10 cellular contexts compared by ENCODE assay signal in the genomic region with DNA sequence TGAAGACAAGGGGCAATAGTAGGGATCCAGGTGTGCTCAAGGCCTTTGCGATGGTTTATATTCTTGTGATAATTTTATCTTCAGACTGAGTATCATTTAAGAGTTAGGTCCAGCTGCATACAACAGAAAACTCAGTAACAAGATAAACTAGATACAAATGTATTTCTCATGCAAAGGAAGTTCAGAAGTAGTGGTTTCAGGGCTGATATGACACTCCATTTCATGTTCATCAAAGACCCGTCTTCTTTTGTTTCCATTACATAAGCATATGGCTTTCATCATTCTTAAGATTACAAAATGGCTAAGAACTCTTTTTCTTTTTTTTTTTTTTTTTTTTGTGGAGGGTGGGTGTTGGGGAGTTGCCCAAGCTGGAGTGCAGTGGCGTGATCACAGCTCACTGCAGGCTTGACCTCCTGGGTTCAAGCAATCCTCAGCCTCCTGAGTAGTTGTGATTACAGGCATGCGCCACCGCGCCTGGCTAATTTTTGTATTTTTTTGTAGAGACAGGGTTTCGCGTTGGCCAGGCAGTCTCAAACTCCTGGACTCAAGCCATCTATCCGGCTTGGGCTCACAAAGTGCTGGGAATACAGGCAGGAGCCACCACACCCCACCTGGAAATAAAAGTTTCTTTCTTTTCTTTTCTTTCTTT. TPM values are rescaled to one million over a fixed set of nuclear protein-coding genes. Genes with fewer than 3 reads are reported as not detected.
DNase-seq lines count a peak whose midpoint lies in the region; ATAC-seq and TF ChIP-seq lines count a peak whose summit lies in the region.
"Had no signal": no experiment of that assay in that cellular context is flagged by ENCODE, and none has a peak within 500 bp of the region (broad histone marks: within the 10 kb centered on the region; RNA-seq: fewer than 3 reads in every experiment).

No MANE protein-coding gene starts in this region.

- TF ChIP-seq CTCF in fibroblast of pulmonary artery (IDR thresholded peaks at IDR 0.05; ENCODE audit: low read length, missing control alignments): no peak

- H3K27me3 Mint-ChIP-seq in stimulated activated naive CD8-positive, alpha-beta T cell treated with anti-CD3 and anti-CD28 coated beads, Interleukin-15, amount 100 ng/mL, for 72 hours: no peaks in the 10 kb centered on the region
- H3K27me3 Mint-ChIP-seq in immature natural killer cell (ENCODE audit: low read depth in 3 of 3): peaks cover 0 to 7% (median 6%) of the 10 kb centered on the region in 3 donors

- peaks cover 0 to 5% of the 10 kb centered on the region in 2 donors for H3K36me3 Mint-ChIP-seq in activated naive CD4-positive, alpha-beta T cell treated with anti-CD3 and anti-CD28 coated beads, Interleukin-2, amount 50 U/mL, for 72 hours
- H3K36me3 Mint-ChIP-seq in immature natural killer cell: no peaks in the 10 kb centered on the region

- no peak overlapping the region for H3K4me3 ChIP-seq in fibroblast of pulmonary artery (replicated peaks; ENCODE audit: low read depth, low read length)

- H3K4me3 Mint-ChIP-seq in stimulated activated naive CD8-positive, alpha-beta T cell treated with anti-CD3 and anti-CD28 coated beads, Interleukin-15, amount 100 ng/mL, for 72 hours: peak overlapping the region; percentile 41 to 57
- no peak overlapping the region for H3K4me3 Mint-ChIP-seq in immature natural killer cell

- H3K4me1 Mint-ChIP-seq in stimulated activated naive CD8-positive, alpha-beta T cell treated with anti-CD3 and anti-CD28 coated beads, Interleukin-15, amount 100 ng/mL, for 72 hours: peaks cover 28% of the 10 kb centered on the region
- H3K4me1 Mint-ChIP-seq in immature natural killer cell: peaks cover 4 to 18% of the 10 kb centered on the region in 2 donors

- peak overlapping the region; percentile 84 to 95 for H3K27ac Mint-ChIP-seq in activated naive CD4-positive, alpha-beta T cell treated with anti-CD3 and anti-CD28 coated beads, Interleukin-2, amount 50 U/mL, for 72 hours
- H3K27ac Mint-ChIP-seq in stimulated activated naive CD8-positive, alpha-beta T cell treated with anti-CD3 and anti-CD28 coated beads, Interleukin-15, amount 100 ng/mL, for 72 hours: peak overlapping the region; percentile 91 to 95
- no peak overlapping the region for H3K27ac Mint-ChIP-seq in immature natural killer cell

- peak; percentile 70 to 81 for ATAC-seq in activated naive CD4-positive, alpha-beta T cell treated with anti-CD3 and anti-CD28 coated beads, Interleukin-2, amount 50 U/mL, for 72 hours
- ATAC-seq in stimulated activated naive CD8-positive, alpha-beta T cell treated with anti-CD3 and anti-CD28 coated beads, Interleukin-15, amount 100 ng/mL, for 72 hours: peak; percentile 85

- H3K9me3 Mint-ChIP-seq in activated naive CD4-positive, alpha-beta T cell treated with anti-CD3 and anti-CD28 coated beads, Interleukin-2, amount 50 U/mL, for 72 hours: peaks cover 3 to 4% of the 10 kb centered on the region in 2 donors
- no peaks in the 10 kb centered on the region for H3K9me3 Mint-ChIP-seq in stimulated activated naive CD8-positive, alpha-beta T cell treated with anti-CD3 and anti-CD28 coated beads, Interleukin-15, amount 100 ng/mL, for 72 hours
- no peaks in the 10 kb centered on the region for H3K9me3 Mint-ChIP-seq in immature natural killer cell

- DNase-seq in activated naive CD4-positive, alpha-beta T cell treated with anti-CD3 and anti-CD28 coated beads, Interleukin-2, amount 50 U/mL, for 72 hours (ENCODE audit: low spot score in 2 of 2): no peak
- DNase-seq in activated naive CD4-positive, alpha-beta T cell treated with anti-CD3 and anti-CD28 coated beads, Interleukin-2, amount 50 U/mL, for 16 hours: no peak
- peak; percentile 15 for DNase-seq in NCI-H2227 treated with DMSO at 0.1 percent for 48 hours (lab: John Stamatoyannopoulos, UW)
- peak; percentile 56 for DNase-seq in fibroblast of pulmonary artery (ENCODE audit: low read depth)
- DNase-seq in stimulated activated naive CD8-positive, alpha-beta T cell treated with anti-CD3 and anti-CD28 coated beads, Interleukin-15, amount 100 ng/mL, for 72 hours: no peak
- DNase-seq in immature natural killer cell: no peak
- no peak for DNase-seq in GOT3 (lab: John Stamatoyannopoulos, UW)
- DNase-seq in DMS153 (lab: John Stamatoyannopoulos, UW): no peak
- DNase-seq: brain microvascular endothelial cell, NCI-H510A had no signal

RNA-seq across cellular contexts. Expression of a gene that starts 22.0 kb away (rescaled TPM):
- total RNA-seq in activated naive CD4-positive, alpha-beta T cell treated with anti-CD3 and anti-CD28 coated beads, Interleukin-2, amount 50 U/mL, for 72 hours: 10 to 100 TPM; 77.7 to 91.8 TPM
- polyA plus RNA-seq in immature natural killer cell: 10 to 100 TPM; 42.5 to 49.0 (median 42.9) TPM

RNA-seq across cellular contexts. Expression of a gene that starts 24.5 kb away (rescaled TPM):
- total RNA-seq in activated naive CD4-positive, alpha-beta T cell treated with anti-CD3 and anti-CD28 coated beads, Interleukin-2, amount 50 U/mL, for 72 hours: 10 to 100 TPM; 32.6 to 34.9 TPM
- polyA plus RNA-seq in immature natural killer cell: 10 to 100 TPM; 17.6 to 21.5 (median 18.8) TPM

Comparison
In these comparisons a context has a peak if more than half of its experiments do, and no peak if none do; other contexts are left out.
1. DNase-seq: peak in NCI-H2227 treated with DMSO at 0.1 percent for 48 hours (single experiment) and fibroblast of pulmonary artery (single experiment); none in activated naive CD4-positive, alpha-beta T cell treated with anti-CD3 and anti-CD28 coated beads, Interleukin-2, amount 50 U/mL, for 72 hours (0 of 2), activated naive CD4-positive, alpha-beta T cell treated with anti-CD3 and anti-CD28 coated beads, Interleukin-2, amount 50 U/mL, for 16 hours (single experiment), stimulated activated naive CD8-positive, alpha-beta T cell treated with anti-CD3 and anti-CD28 coated beads, Interleukin-15, amount 100 ng/mL, for 72 hours (0 of 2), immature natural killer cell (0 of 3), GOT3 (single experiment) and DMS153 (single experiment).
2. H3K27ac Mint-ChIP-seq: peak in activated naive CD4-positive, alpha-beta T cell treated with anti-CD3 and anti-CD28 coated beads, Interleukin-2, amount 50 U/mL, for 72 hours (2 of 2) and stimulated activated naive CD8-positive, alpha-beta T cell treated with anti-CD3 and anti-CD28 coated beads, Interleukin-15, amount 100 ng/mL, for 72 hours (2 of 2); none in immature natural killer cell (0 of 6).
3. H3K4me3 Mint-ChIP-seq: peak in stimulated activated naive CD8-positive, alpha-beta T cell treated with anti-CD3 and anti-CD28 coated beads, Interleukin-15, amount 100 ng/mL, for 72 hours (2 of 2); none in immature natural killer cell (0 of 5).